26 cellular contexts compared by ENCODE assay signal in the genomic region with DNA sequence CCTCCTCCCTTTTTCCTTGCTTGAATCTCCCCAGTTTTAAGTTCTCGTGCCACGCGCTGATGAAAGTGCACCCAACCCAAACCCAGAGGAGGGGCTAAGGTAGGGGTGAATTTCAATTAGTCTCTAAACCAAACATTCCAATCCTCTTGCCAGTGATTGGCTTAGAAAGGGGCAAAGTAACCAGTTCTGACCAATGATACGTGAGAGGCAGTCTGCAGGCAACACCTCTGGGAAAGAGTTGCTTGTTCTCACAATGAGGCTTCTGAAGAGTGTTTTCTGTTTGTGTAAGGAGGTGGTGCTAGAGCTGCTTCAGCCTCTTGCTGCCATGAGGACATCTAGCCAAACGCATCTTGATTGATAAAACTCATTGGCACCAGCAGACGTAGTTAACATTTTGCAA. TPM values are rescaled to one million over a fixed set of nuclear protein-coding genes. Genes with fewer than 3 reads are reported as not detected.
DNase-seq lines count a peak whose midpoint lies in the region; ATAC-seq and TF ChIP-seq lines count a peak whose summit lies in the region.
"Had no signal": no experiment of that assay in that cellular context is flagged by ENCODE, and none has a peak within 500 bp of the region (broad histone marks: within the 10 kb centered on the region; RNA-seq: fewer than 3 reads in every experiment).

No MANE protein-coding gene starts in this region.

- no peak for TF ChIP-seq CTCF in HEK293 (tag by site-specific recombination; IDR thresholded peaks at IDR 0.05)
- no peak for TF ChIP-seq CTCF in lung (IDR thresholded peaks at IDR 0.05; ENCODE audit: control extremely low read depth, extremely low read depth)
- no peak for TF ChIP-seq CTCF in hepatocyte (IDR thresholded peaks at IDR 0.05; ENCODE audit: poor library complexity)

- no peaks in the 10 kb centered on the region for H4K20me1 ChIP-seq in hepatocyte (ENCODE audit: insufficient read depth, poor library complexity, severe bottlenecking)

- WGBS in lung, 2 donors = 66 to 91% methylated on average over 6 of the region's 6 CpGs
- WGBS in hepatocyte (ENCODE audit: low lambda C conversion rate, missing lambda C conversion rate) = 91% methylated on average over 6 of the region's 6 CpGs

- H2AFZ ChIP-seq in hepatocyte = no peak overlapping the region

- H3K9me3 ChIP-seq in HEK293 (ENCODE audit: control insufficient read depth, insufficient read depth, low read depth, low read length) (no peaks in the 10 kb centered on the region), lung (ENCODE audit: control insufficient read depth in 2 of 2, insufficient read depth in 1 of 2, low read length in 1 of 2) (no peaks in the 10 kb centered on the region), hepatocyte (ENCODE audit: low read depth) (no peaks in the 10 kb centered on the region)
- H3K9me3 ChIP-seq: esophagus muscularis mucosa, heart right ventricle, Peyer's patch, tibial nerve had no signal

- no peaks in the 10 kb centered on the region for H3K79me2 ChIP-seq in hepatocyte

- peaks cover 0 to 4% of the 10 kb centered on the region in 2 experiments; a peak in 1 of 3 replicates for H3K36me3 ChIP-seq in HEK293 (ENCODE audit: control insufficient read depth in 2 of 2, insufficient read depth in 1 of 2, low read length in 2 of 2)
- peaks cover 0 to 3% of the 10 kb centered on the region in 2 donors for H3K36me3 ChIP-seq in lung (ENCODE audit: control insufficient read depth in 2 of 2, insufficient read depth in 2 of 2, low read length in 2 of 2)
- no peaks in the 10 kb centered on the region for H3K36me3 ChIP-seq in hepatocyte (replicated peaks; ENCODE audit: insufficient read depth, low read depth)
- H3K36me3 ChIP-seq: esophagus muscularis mucosa, heart right ventricle, Peyer's patch, tibial nerve, WERI-Rb-1 had no signal

- CTCF ChIA-PET in HEK293 (lab: Yijun Ruan, JAX) = interaction anchor here (0.9 to 3.2 kb wide), 13 partner anchors 8 to 564 kb away, joined by 3 to 71 read pairs (median 4); no protein-coding TSS in a partner anchor

- POLR2A ChIA-PET in HEK293 (lab: Yijun Ruan, JAX) = interaction anchor here (0.5 kb wide), 1 partner anchor 8 kb away, joined by 6 read pairs; no protein-coding TSS in a partner anchor

- H3K27me3 ChIP-seq in lung (ENCODE audit: control insufficient read depth, insufficient read depth) (no peaks in the 10 kb centered on the region), hepatocyte (no peaks in the 10 kb centered on the region)
- H3K27me3 ChIP-seq: esophagus muscularis mucosa, foreskin keratinocyte, heart right ventricle, Peyer's patch, tibial nerve had no signal

- no peaks in the 10 kb centered on the region for H3K9me2 ChIP-seq in hepatocyte (replicated peaks; ENCODE audit: insufficient read depth)

- H3K27ac ChIP-seq in HEK293 (ENCODE audit: extremely low read depth, low read depth, low read length) (no peak overlapping the region), lung (ENCODE audit: low read depth in 1 of 2, low read length in 1 of 2) (no peak overlapping the region), hepatocyte (no peak overlapping the region)
- H3K27ac ChIP-seq: C4-2B, esophagus muscularis mucosa, foreskin keratinocyte, heart right ventricle, Peyer's patch, tibial nerve, WERI-Rb-1 had no signal

- H3K4me3 ChIP-seq in HEK293 (ENCODE audit: low read depth, low read length) (no peak overlapping the region), lung (no peak overlapping the region), hepatocyte (no peak overlapping the region)
- H3K4me3 ChIP-seq: esophagus muscularis mucosa, heart right ventricle, Peyer's patch, smooth muscle cell, tibial nerve had no signal

- peak; percentile 67 for DNase-seq in DMS53 (lab: John Stamatoyannopoulos, UW)
- DNase-seq in cerebellar cortex (ENCODE audit: low spot score) = peak; percentile 25
- DNase-seq in lung (ENCODE audit: low spot score) = no peak
- no peak for DNase-seq in SHP77 treated with DMSO at 0.1 percent for 48 hours (lab: John Stamatoyannopoulos, UW)
- DNase-seq in NCI-H2171 (lab: John Stamatoyannopoulos, UW) = no peak
- no peak for DNase-seq in hepatocyte (ENCODE audit: low spot score)
- DNase-seq: activated CD4-positive, alpha-beta T cell treated with anti-CD3 and anti-CD28 coated beads, Interleukin-2, amount 10 ng/mL, durations not matched to agents 24 days and 14 days; activated gamma-delta T cell treated with Interleukin-2 at 50 U/mL for 16 hours; activated T-cell treated with anti-CD3 and anti-CD28 coated beads, Interleukin-2, amount 50 U/mL, for 24 hours; Calu3; caudate nucleus; foreskin keratinocyte; heart right ventricle; naive thymus-derived CD8-positive, alpha-beta T cell; NCI-H1105; NCI-H1930; Peyer's patch; SIG-M5; stimulated activated CD4-positive, alpha-beta T cell treated with anti-CD3 and anti-CD28 coated beads, Interleukin-2, amount 100 ng/mL, for 24 hours; WERI-Rb-1 had no signal

- H3K4me1 ChIP-seq in HEK293 (ENCODE audit: control insufficient read depth, insufficient read depth, low read length) (no peaks in the 10 kb centered on the region), lung (ENCODE audit: control insufficient read depth in 2 of 2, insufficient read depth in 2 of 2, low read length in 2 of 2) (peaks cover 0 to 2% of the 10 kb centered on the region in 2 donors), hepatocyte (ENCODE audit: insufficient read depth) (peaks cover 5% of the 10 kb centered on the region)
- H3K4me1 ChIP-seq: foreskin keratinocyte, Peyer's patch had no signal

- no peak overlapping the region for H3K4me2 ChIP-seq in hepatocyte
- H3K4me2 ChIP-seq: smooth muscle cell had no signal

- ATAC-seq in lung (ENCODE audit: insufficient read depth, low FRiP score) (peak; percentile 39), HG02588 (IDR thresholded peaks at IDR 0.05; ENCODE audit: unreplicated experiment) (no peak)
- ATAC-seq: foreskin keratinocyte; heart right ventricle; naive thymus-derived CD8-positive, alpha-beta T cell had no signal

TF ChIP-seq in HEK293, 187 proteins besides CTCF, POLR2A, EP300 and RAD21:
- TF ChIP-seq ZNF394 (tag by site-specific recombination; IDR thresholded peaks at IDR 0.05; ENCODE audit: borderline replicate concordance) = no peak
- peak; percentile 27; the same call in 1 of the 2 replicates for TF ChIP-seq SP2 (tag by site-specific recombination; IDR thresholded peaks at IDR 0.05)

RNA-seq across cellular contexts. Expression of a gene that starts 21.8 kb away (rescaled TPM):
- total RNA-seq in lung (1 to 10 TPM; 2.0 to 3.8 TPM), hepatocyte (19.1 and 19.3 TPM in 2 replicates)
- polyA plus RNA-seq in lung (1 to 10 TPM; 1.6 to 2.1 TPM), hepatocyte (10.1 and 12.7 TPM in 2 replicates)

Comparison
In these comparisons a context has a peak if more than half of its experiments do, and no peak if none do; other contexts are left out.
1. DNase-seq: peak in DMS53 (single experiment) and cerebellar cortex (single experiment); none in lung (single experiment), SHP77 treated with DMSO at 0.1 percent for 48 hours (single experiment), NCI-H2171 (single experiment) and hepatocyte (single experiment).